ENCODE assay signal across 15 cellular contexts in the genomic region with DNA sequence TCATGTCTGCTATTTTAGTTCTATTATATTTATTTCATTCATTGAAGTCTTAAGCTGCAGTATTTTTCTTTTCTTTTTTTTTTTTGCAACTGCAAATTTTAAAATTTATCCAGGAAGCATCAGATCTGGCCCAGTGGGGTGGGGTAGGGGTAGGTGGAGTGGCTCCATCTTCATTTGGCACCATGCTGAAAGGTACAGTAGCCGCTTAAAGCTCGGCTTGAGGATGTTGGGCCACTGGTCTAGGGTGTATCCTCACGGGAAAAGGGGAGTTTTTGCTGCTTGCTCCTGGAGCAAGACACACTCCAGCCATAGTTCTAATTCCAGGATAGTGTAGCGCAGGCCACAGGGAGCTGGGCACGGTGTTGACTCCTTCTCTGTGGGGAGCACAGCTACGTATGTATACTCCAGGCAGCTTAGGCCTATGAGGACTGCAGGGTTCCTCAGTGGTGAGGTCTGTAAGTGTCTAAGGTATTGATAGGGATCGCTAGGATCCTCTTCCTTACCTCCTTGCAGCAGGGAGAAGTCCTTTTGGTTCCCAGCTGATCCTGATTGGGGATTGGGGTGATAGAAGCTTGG. TPM values are rescaled to one million over a fixed set of nuclear protein-coding genes. Genes with fewer than 3 reads are reported as not detected.
A peak's percentile ranks its signal among the peaks of the same experiment; 100 is the strongest.
DNase-seq lines count a peak whose midpoint lies in the region; ATAC-seq and TF ChIP-seq lines count a peak whose summit lies in the region.
"Had no signal": no experiment of that assay in that cellular context is flagged by ENCODE, and none has a peak within 500 bp of the region (broad histone marks: within the 10 kb centered on the region; RNA-seq: fewer than 3 reads in every experiment).

No MANE protein-coding gene starts in this region.

- H3K4me1 ChIP-seq in stomach = peaks cover 3 to 33% (median 16%) of the 10 kb centered on the region in 4 donors
- H3K4me1 ChIP-seq: ascending aorta had no signal

- H3K27me3 Mint-ChIP-seq in activated naive CD4-positive, alpha-beta T cell treated with anti-CD3 and anti-CD28 coated beads for 36 hours (ENCODE audit: low read depth) = no peaks in the 10 kb centered on the region
- H3K27me3 Mint-ChIP-seq in activated T-helper 1 cell treated with anti-CD3 and anti-CD28 coated beads, Interleukin-12 subunit alpha, Interleukin-12 subunit beta, Interleukin-2, Interleukin-4 antibody, amounts not matched to agents 30 ng/mL and 10 ng/mL and 1 ng/mL, durations not matched to agents 14 hours and 24 hours and 36 hours (ENCODE audit: insufficient read depth) = no peaks in the 10 kb centered on the region

- CTCF ChIA-PET in activated naive CD4-positive, alpha-beta T cell treated with anti-CD3 and anti-CD28 coated beads for 36 hours (lab: Charles Lee) = interaction anchor here (0.7 to 1.3 kb wide), 4 partner anchors 18 to 176 kb away, joined by 3 to 6 read pairs (median 4); no protein-coding TSS in a partner anchor

- H3K9me3 Mint-ChIP-seq in activated naive CD4-positive, alpha-beta T cell treated with anti-CD3 and anti-CD28 coated beads for 36 hours = peaks cover 10% of the 10 kb centered on the region
- peaks cover 8% of the 10 kb centered on the region for H3K9me3 Mint-ChIP-seq in activated T-helper 1 cell treated with anti-CD3 and anti-CD28 coated beads, Interleukin-12 subunit alpha, Interleukin-12 subunit beta, Interleukin-2, Interleukin-4 antibody, amounts not matched to agents 30 ng/mL and 10 ng/mL and 1 ng/mL, durations not matched to agents 14 hours and 24 hours and 36 hours

- H3K27ac Mint-ChIP-seq in activated naive CD4-positive, alpha-beta T cell treated with anti-CD3 and anti-CD28 coated beads for 36 hours = peak overlapping the region; percentile 87
- peak overlapping the region; percentile 35 for H3K27ac Mint-ChIP-seq in activated T-helper 1 cell treated with anti-CD3 and anti-CD28 coated beads, Interleukin-12 subunit alpha, Interleukin-12 subunit beta, Interleukin-2, Interleukin-4 antibody, amounts not matched to agents 30 ng/mL and 10 ng/mL and 1 ng/mL, durations not matched to agents 14 hours and 24 hours and 36 hours

- no peak for TF ChIP-seq CTCF in stomach (IDR thresholded peaks at IDR 0.05)
- no peak for TF ChIP-seq CTCF in omental fat pad (IDR thresholded peaks at IDR 0.05)

- 50 to 69% (median 67%) methylated on average over 6 to 7 of the region's 7 CpGs for WGBS in stomach, 5 donors

- ATAC-seq in HG02763 (IDR thresholded peaks at IDR 0.05; ENCODE audit: unreplicated experiment) (peak; percentile 34), omental fat pad (ENCODE audit: low FRiP score) (no peak)

- no peak for TF ChIP-seq POLR2A in stomach (IDR thresholded peaks at IDR 0.05)

- TF ChIP-seq EP300 in stomach (IDR thresholded peaks at IDR 0.05) = no peak

- H3K27me3 ChIP-seq in stomach = no peaks in the 10 kb centered on the region
- H3K27me3 ChIP-seq: ascending aorta had no signal

- H3K4me3 Mint-ChIP-seq in activated naive CD4-positive, alpha-beta T cell treated with anti-CD3 and anti-CD28 coated beads for 36 hours = no peak overlapping the region
- H3K4me3 Mint-ChIP-seq in activated T-helper 1 cell treated with anti-CD3 and anti-CD28 coated beads, Interleukin-12 subunit alpha, Interleukin-12 subunit beta, Interleukin-2, Interleukin-4 antibody, amounts not matched to agents 30 ng/mL and 10 ng/mL and 1 ng/mL, durations not matched to agents 14 hours and 24 hours and 36 hours = no peak overlapping the region

- H3K4me3 ChIP-seq in stomach = no peak overlapping the region
- H3K4me3 ChIP-seq: ascending aorta had no signal

- peaks cover 58% of the 10 kb centered on the region for H3K4me1 Mint-ChIP-seq in activated naive CD4-positive, alpha-beta T cell treated with anti-CD3 and anti-CD28 coated beads for 36 hours (ENCODE audit: low read depth)
- H3K4me1 Mint-ChIP-seq in activated T-helper 1 cell treated with anti-CD3 and anti-CD28 coated beads, Interleukin-12 subunit alpha, Interleukin-12 subunit beta, Interleukin-2, Interleukin-4 antibody, amounts not matched to agents 30 ng/mL and 10 ng/mL and 1 ng/mL, durations not matched to agents 14 hours and 24 hours and 36 hours (ENCODE audit: low read depth) = peaks cover 47% of the 10 kb centered on the region

- no peaks in the 10 kb centered on the region for H3K9me3 ChIP-seq in stomach
- H3K9me3 ChIP-seq: ascending aorta, SK-N-SH had no signal

- peaks cover 24% of the 10 kb centered on the region for H3K36me3 Mint-ChIP-seq in activated naive CD4-positive, alpha-beta T cell treated with anti-CD3 and anti-CD28 coated beads for 36 hours (ENCODE audit: low read depth)
- peaks cover 12% of the 10 kb centered on the region for H3K36me3 Mint-ChIP-seq in activated T-helper 1 cell treated with anti-CD3 and anti-CD28 coated beads, Interleukin-12 subunit alpha, Interleukin-12 subunit beta, Interleukin-2, Interleukin-4 antibody, amounts not matched to agents 30 ng/mL and 10 ng/mL and 1 ng/mL, durations not matched to agents 14 hours and 24 hours and 36 hours (ENCODE audit: low read depth)

- no peaks in the 10 kb centered on the region for H3K36me3 ChIP-seq in stomach
- H3K36me3 ChIP-seq: ascending aorta had no signal

- peak overlapping the region; percentile 58 to 93 (median 82) for H3K27ac ChIP-seq in stomach
- H3K27ac ChIP-seq: HL-60 had no signal

- intact Hi-C loops in activated naive CD4-positive, alpha-beta T cell treated with anti-CD3 and anti-CD28 coated beads for 36 hours (cut with micrococcal nuclease) = loop anchor here (1.0 kb wide), 2 partner anchors 18 to 23 kb away; a partner anchor contains a TSS
- intact Hi-C loops in activated T-helper 1 cell treated with anti-CD3 and anti-CD28 coated beads, Interleukin-12 subunit alpha, Interleukin-12 subunit beta, Interleukin-2, Interleukin-4 antibody, amounts not matched to agents 30 ng/mL and 10 ng/mL and 1 ng/mL, durations not matched to agents 14 hours and 24 hours and 36 hours (cut with micrococcal nuclease) = no loop called here
- intact Hi-C loops in stomach (cut with DNase I; ENCODE audit: low total_unique reads) = no loop called here

- no peak for DNase-seq in activated naive CD4-positive, alpha-beta T cell treated with anti-CD3 and anti-CD28 coated beads for 36 hours
- DNase-seq in activated naive CD4-positive, alpha-beta T cell treated with anti-CD3 and anti-CD28 coated beads, Interleukin-2, amount 50 U/mL, for 16 hours = no peak
- no peak for DNase-seq in activated T-helper 1 cell treated with anti-CD3 and anti-CD28 coated beads, Interleukin-12 subunit alpha, Interleukin-12 subunit beta, Interleukin-2, Interleukin-4 antibody, amounts not matched to agents 30 ng/mL and 10 ng/mL and 1 ng/mL, durations not matched to agents 14 hours and 24 hours and 36 hours (ENCODE audit: low spot score)
- DNase-seq in stomach (no peak), 8988T (no peak), omental fat pad (ENCODE audit: low spot score) (no peak), SIG-M5 treated with dmso at 0.1 percent for 504 hours (lab: John Stamatoyannopoulos, UW; ENCODE audit: unreplicated experiment) (no peak)
- DNase-seq: DMS79 treated with DMSO at 0.1 percent for 48 hours; effector CD4-positive, alpha-beta T cell; NCI-H1105 treated with DMSO at 0.1 percent for 48 hours; SK-N-SH; substantia nigra had no signal

RNA-seq across cellular contexts. Expression of a gene that starts 22.7 kb away (rescaled TPM):
- total RNA-seq in activated naive CD4-positive, alpha-beta T cell treated with anti-CD3 and anti-CD28 coated beads for 36 hours = 10 to 100 TPM; 26.9 to 30.7 TPM
- 53.3 and 53.4 TPM in 2 replicates for total RNA-seq in activated T-helper 1 cell treated with anti-CD3 and anti-CD28 coated beads, Interleukin-12 subunit alpha, Interleukin-12 subunit beta, Interleukin-2, Interleukin-4 antibody, amounts not matched to agents 30 ng/mL and 10 ng/mL and 1 ng/mL, durations not matched to agents 14 hours and 24 hours and 36 hours
- total RNA-seq in stomach (10 to 100 TPM; 11.7 to 38.7 (median 14.7) TPM), omental fat pad (10 to 100 TPM; 54.1 to 97.3 (median 88.8) TPM)
- polyA plus RNA-seq in stomach = 10 to 100 TPM; 12.2 to 22.6 (median 13.1) TPM
